In the genomic region with DNA sequence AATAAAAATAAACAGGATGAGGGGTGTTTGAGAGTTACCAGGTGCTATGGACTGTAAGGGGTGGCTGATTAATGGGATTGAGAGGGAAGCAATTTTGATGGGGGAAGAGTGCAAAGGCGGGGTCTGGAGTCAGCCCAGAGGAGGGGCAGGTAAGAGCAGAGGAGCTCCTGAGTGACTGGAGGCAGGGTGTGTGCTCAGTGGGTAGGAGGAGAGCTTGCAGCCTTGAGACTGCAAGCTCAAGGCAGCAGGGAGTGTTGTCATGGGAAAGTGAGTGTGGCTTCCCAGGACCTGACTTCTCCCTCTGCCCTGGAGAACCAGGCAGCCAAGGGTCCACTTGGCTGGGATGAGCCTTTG, we compare ENCODE assay signal across 19 cellular contexts. TPM values are rescaled to one million over a fixed set of nuclear protein-coding genes. Genes with fewer than 3 reads are reported as not detected.
DNase-seq lines count a peak whose midpoint lies in the region; ATAC-seq lines count a peak whose summit lies in the region.
"Had no signal": no experiment of that assay in that cellular context is flagged by ENCODE, and none has a peak within 500 bp of the region (broad histone marks: within the 10 kb centered on the region; RNA-seq: fewer than 3 reads in every experiment).

No MANE protein-coding gene starts in this region.

- peaks cover 54% of the 10 kb centered on the region for H3K4me1 Mint-ChIP-seq in activated naive CD4-positive, alpha-beta T cell treated with anti-CD3 and anti-CD28 coated beads for 36 hours (ENCODE audit: low read depth)
- peaks cover 39% of the 10 kb centered on the region for H3K4me1 Mint-ChIP-seq in T-helper 17 cell
- peaks cover 38 to 46% of the 10 kb centered on the region in 2 donors for H3K4me1 Mint-ChIP-seq in effector memory CD8-positive, alpha-beta T cell (ENCODE audit: low read depth in 2 of 2)
- peaks cover 86% of the 10 kb centered on the region for H3K4me1 Mint-ChIP-seq in stimulated activated memory B cell treated with anti-CD40 and anti-IgM and Interleukin-4, amounts not matched to agents 10 μg/mL and 1 μg/mL and 100 μg/mL, for 72 hours

- ATAC-seq in T-helper 17 cell = no peak
- ATAC-seq in effector memory CD8-positive, alpha-beta T cell (replicated peaks) = no peak
- no peak for ATAC-seq in stimulated activated memory B cell treated with anti-CD40 and anti-IgM and Interleukin-4, amounts not matched to agents 10 μg/mL and 1 μg/mL and 100 μg/mL, for 72 hours
- ATAC-seq in GM21717 (IDR thresholded peaks at IDR 0.05; ENCODE audit: unreplicated experiment) = no peak

- intact Hi-C loops in activated naive CD4-positive, alpha-beta T cell treated with anti-CD3 and anti-CD28 coated beads for 36 hours (cut with micrococcal nuclease) = no loop called here
- intact Hi-C loops in posterior vena cava (cut with DNase I) = loop anchor here in 1 of 2 donors (5.0 to 10.0 kb wide), 2 partner anchors 50 to 137 kb away; no protein-coding TSS in a partner anchor

- H3K9me3 ChIP-seq in T-helper 17 cell (ENCODE audit: control insufficient read depth, low read length, poor library complexity, severe bottlenecking) = no peaks in the 10 kb centered on the region
- H3K9me3 ChIP-seq: lower lobe of right lung had no signal

- peak overlapping the region; percentile 90 for H3K27ac Mint-ChIP-seq in activated naive CD4-positive, alpha-beta T cell treated with anti-CD3 and anti-CD28 coated beads for 36 hours
- peak overlapping the region; percentile 100 for H3K27ac Mint-ChIP-seq in T-helper 17 cell
- H3K27ac Mint-ChIP-seq in effector memory CD8-positive, alpha-beta T cell = peak overlapping the region; percentile 93 to 99
- peak overlapping the region; percentile 90 for H3K27ac Mint-ChIP-seq in stimulated activated memory B cell treated with anti-CD40 and anti-IgM and Interleukin-4, amounts not matched to agents 10 μg/mL and 1 μg/mL and 100 μg/mL, for 72 hours

- H3K27me3 Mint-ChIP-seq in activated naive CD4-positive, alpha-beta T cell treated with anti-CD3 and anti-CD28 coated beads for 36 hours (ENCODE audit: low read depth) = no peaks in the 10 kb centered on the region
- no peaks in the 10 kb centered on the region for H3K27me3 Mint-ChIP-seq in T-helper 17 cell
- H3K27me3 Mint-ChIP-seq in effector memory CD8-positive, alpha-beta T cell = no peaks in the 10 kb centered on the region
- no peaks in the 10 kb centered on the region for H3K27me3 Mint-ChIP-seq in stimulated activated memory B cell treated with anti-CD40 and anti-IgM and Interleukin-4, amounts not matched to agents 10 μg/mL and 1 μg/mL and 100 μg/mL, for 72 hours

- H3K4me3 Mint-ChIP-seq in activated naive CD4-positive, alpha-beta T cell treated with anti-CD3 and anti-CD28 coated beads for 36 hours = no peak overlapping the region
- H3K4me3 Mint-ChIP-seq in T-helper 17 cell = no peak overlapping the region
- H3K4me3 Mint-ChIP-seq in effector memory CD8-positive, alpha-beta T cell = no peak overlapping the region
- no peak overlapping the region for H3K4me3 Mint-ChIP-seq in stimulated activated memory B cell treated with anti-CD40 and anti-IgM and Interleukin-4, amounts not matched to agents 10 μg/mL and 1 μg/mL and 100 μg/mL, for 72 hours

- CTCF ChIA-PET in activated naive CD4-positive, alpha-beta T cell treated with anti-CD3 and anti-CD28 coated beads for 36 hours (lab: Charles Lee) = interaction anchor here (0.8 to 4.6 kb wide), 10 partner anchors 9 to 137 kb away, joined by 3 to 15 read pairs (median 4); partner anchors contain the start of gene RAB44

- H3K9me3 Mint-ChIP-seq in activated naive CD4-positive, alpha-beta T cell treated with anti-CD3 and anti-CD28 coated beads for 36 hours = peaks cover 3% of the 10 kb centered on the region
- H3K9me3 Mint-ChIP-seq in effector memory CD8-positive, alpha-beta T cell = peaks cover 0 to 3% of the 10 kb centered on the region in 2 donors
- no peaks in the 10 kb centered on the region for H3K9me3 Mint-ChIP-seq in stimulated activated memory B cell treated with anti-CD40 and anti-IgM and Interleukin-4, amounts not matched to agents 10 μg/mL and 1 μg/mL and 100 μg/mL, for 72 hours

- peaks cover 5% of the 10 kb centered on the region for H3K36me3 Mint-ChIP-seq in activated naive CD4-positive, alpha-beta T cell treated with anti-CD3 and anti-CD28 coated beads for 36 hours (ENCODE audit: low read depth)
- H3K36me3 Mint-ChIP-seq in T-helper 17 cell (ENCODE audit: low read depth) = peaks cover 4% of the 10 kb centered on the region
- H3K36me3 Mint-ChIP-seq in effector memory CD8-positive, alpha-beta T cell (ENCODE audit: insufficient read depth) = peaks cover 3% of the 10 kb centered on the region
- peaks cover 32% of the 10 kb centered on the region for H3K36me3 Mint-ChIP-seq in stimulated activated memory B cell treated with anti-CD40 and anti-IgM and Interleukin-4, amounts not matched to agents 10 μg/mL and 1 μg/mL and 100 μg/mL, for 72 hours

- no peak for DNase-seq in activated naive CD4-positive, alpha-beta T cell treated with anti-CD3 and anti-CD28 coated beads for 36 hours
- DNase-seq in activated naive CD4-positive, alpha-beta T cell (lab: John Stamatoyannopoulos, UW) = no peak
- no peak for DNase-seq in T-helper 17 cell
- no peak for DNase-seq in effector memory CD8-positive, alpha-beta T cell
- no peak for DNase-seq in posterior vena cava (ENCODE audit: low spot score)
- DNase-seq in inferior parietal cortex (ENCODE audit: extremely low spot score) = no peak
- DNase-seq: activated CD4-positive, alpha-beta T cell treated with anti-CD3 and anti-CD28 coated beads for 48 hours; erythroblast; GF-D8; lower lobe of right lung; NCI-H1417 treated with DMSO at 0.1 percent for 48 hours; NCI-H2227 treated with DMSO at 0.1 percent for 48 hours; SHP77 had no signal

RNA-seq across cellular contexts. Expression of gene RAB44, which starts 54.2 kb away (rescaled TPM):
- under 1 TPM in 1 of 2 experiments, not detected in 1; 0.05 TPM for total RNA-seq in activated naive CD4-positive, alpha-beta T cell treated with anti-CD3 and anti-CD28 coated beads for 36 hours
- total RNA-seq in T-helper 17 cell = under 1 TPM; 0.21 to 0.77 TPM
- under 1 TPM; 0.33 to 0.42 TPM for total RNA-seq in posterior vena cava
- total RNA-seq: activated T-helper 2 cell treated with anti-CD3 and anti-CD28 coated beads, Interferon-gamma antibody, Interleukin-2, Interleukin-4, amounts not matched to agents 10 μg/mL and 5 μg/mL and 100 μg/mL, durations not matched to agents 14 hours and 24 hours and 36 hours; H4; HT-29; renal cortical epithelial cell had no signal
